In the genomic region with DNA sequence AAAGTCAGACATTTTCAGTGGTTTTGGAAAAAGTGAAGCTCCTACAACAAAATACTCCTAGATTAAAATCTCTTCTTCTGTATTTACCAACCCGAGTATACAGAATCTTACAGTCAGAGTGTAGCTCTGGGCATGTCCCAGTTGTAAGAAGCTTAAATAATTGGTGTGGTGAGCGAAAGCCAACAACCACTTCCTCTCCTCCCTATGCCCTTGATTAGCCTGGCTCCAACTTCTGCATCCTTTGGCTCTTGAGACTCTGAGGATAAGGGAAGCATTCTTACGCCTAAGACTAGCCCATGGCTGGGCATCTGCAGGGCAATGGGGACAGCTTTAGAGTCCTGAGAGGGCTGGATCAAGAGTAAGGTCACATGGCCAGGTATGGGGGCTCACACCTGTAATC, we compare ENCODE assay signal across 1 cellular context.
TF ChIP-seq lines count a peak whose summit lies in the region.

No MANE protein-coding gene starts in this region.

TF ChIP-seq in HepG2, 621 proteins besides CTCF, POLR2A, EP300 and RAD21:
- no peak for TF ChIP-seq ZNF616 (CRISPR knock-in tag; IDR thresholded peaks at IDR 0.05; ENCODE audit: low read depth)
- no peak for TF ChIP-seq ATAD3A (CRISPR knock-in tag; IDR thresholded peaks at IDR 0.05)
- TF ChIP-seq, protein P1, sequence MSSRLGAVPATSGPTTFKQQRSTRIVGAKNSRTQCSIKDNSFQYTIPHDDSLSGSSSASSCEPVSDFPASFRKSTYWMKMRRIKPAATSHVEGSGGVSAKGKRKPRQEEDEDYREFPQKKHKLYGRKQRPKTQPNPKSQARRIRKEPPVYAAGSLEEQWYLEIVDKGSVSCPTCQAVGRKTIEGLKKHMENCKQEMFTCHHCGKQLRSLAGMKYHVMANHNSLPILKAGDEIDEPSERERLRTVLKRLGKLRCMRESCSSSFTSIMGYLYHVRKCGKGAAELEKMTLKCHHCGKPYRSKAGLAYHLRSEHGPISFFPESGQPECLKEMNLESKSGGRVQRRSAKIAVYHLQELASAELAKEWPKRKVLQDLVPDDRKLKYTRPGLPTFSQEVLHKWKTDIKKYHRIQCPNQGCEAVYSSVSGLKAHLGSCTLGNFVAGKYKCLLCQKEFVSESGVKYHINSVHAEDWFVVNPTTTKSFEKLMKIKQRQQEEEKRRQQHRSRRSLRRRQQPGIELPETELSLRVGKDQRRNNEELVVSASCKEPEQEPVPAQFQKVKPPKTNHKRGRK (CRISPR knock-in tag; IDR thresholded peaks at IDR 0.05) = no peak
- TF ChIP-seq NPAS2 (CRISPR knock-in tag; IDR thresholded peaks at IDR 0.05; ENCODE audit: borderline replicate concordance) = no peak
- TF ChIP-seq CHD4 (IDR thresholded peaks at IDR 0.05; ENCODE audit: borderline replicate concordance, low read length) = no peak
- TF ChIP-seq, protein P2, sequence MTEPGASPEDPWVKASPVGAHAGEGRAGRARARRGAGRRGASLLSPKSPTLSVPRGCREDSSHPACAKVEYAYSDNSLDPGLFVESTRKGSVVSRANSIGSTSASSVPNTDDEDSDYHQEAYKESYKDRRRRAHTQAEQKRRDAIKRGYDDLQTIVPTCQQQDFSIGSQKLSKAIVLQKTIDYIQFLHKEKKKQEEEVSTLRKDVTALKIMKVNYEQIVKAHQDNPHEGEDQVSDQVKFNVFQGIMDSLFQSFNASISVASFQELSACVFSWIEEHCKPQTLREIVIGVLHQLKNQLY (CRISPR knock-in tag; IDR thresholded peaks at IDR 0.05) = no peak
- no peak for TF ChIP-seq ZNF10 (CRISPR knock-in tag; IDR thresholded peaks at IDR 0.05; ENCODE audit: borderline replicate concordance, low read depth)
- TF ChIP-seq ZFX (CRISPR knock-in tag; IDR thresholded peaks at IDR 0.05; ENCODE audit: low read depth) = no peak
- no peak for TF ChIP-seq KLF11 (CRISPR knock-in tag; IDR thresholded peaks at IDR 0.05)
- TF ChIP-seq RARA (CRISPR knock-in tag; IDR thresholded peaks at IDR 0.05) = no peak
- TF ChIP-seq ZBTB7A (CRISPR knock-in tag; IDR thresholded peaks at IDR 0.05) = no peak
- TF ChIP-seq ZNF253 (CRISPR knock-in tag; IDR thresholded peaks at IDR 0.05; ENCODE audit: borderline replicate concordance) = no peak
- TF ChIP-seq SATB2 (CRISPR knock-in tag; IDR thresholded peaks at IDR 0.05) = no peak
- no peak for TF ChIP-seq PCBP2 (optimal IDR thresholded peaks at IDR 0.05; ENCODE audit: low read depth, low read length, poor library complexity, severe bottlenecking)
- TF ChIP-seq NR2F2 (IDR thresholded peaks at IDR 0.05; ENCODE audit: borderline replicate concordance, low read depth) = no peak
- no peak for TF ChIP-seq KLF16 (CRISPR knock-in tag; IDR thresholded peaks at IDR 0.05)
- no peak for TF ChIP-seq ELF1 (CRISPR knock-in tag; IDR thresholded peaks at IDR 0.05)
- TF ChIP-seq PAWR (CRISPR knock-in tag; IDR thresholded peaks at IDR 0.05; ENCODE audit: borderline replicate concordance) = no peak
- TF ChIP-seq GPN1 (CRISPR knock-in tag; IDR thresholded peaks at IDR 0.05; ENCODE audit: borderline replicate concordance) = no peak
